Comparison of ENCODE assay signal across 39 cellular contexts in genomic region chrX:24317567-24317966, GRCh38. TPM values are rescaled to one million over a fixed set of nuclear protein-coding genes. Genes with fewer than 3 reads are reported as not detected.
"Had no signal": no experiment of that assay in that cellular context is flagged by ENCODE, and none has a peak within 500 bp of the region (broad histone marks: within the 10 kb centered on the region; RNA-seq: fewer than 3 reads in every experiment).

No MANE protein-coding gene starts in this region.

- H3K4me1 Mint-ChIP-seq: activated CD4-positive, alpha-beta memory T cell treated with anti-CD3 and anti-CD28 coated beads, Interleukin-2, amount 10 ng/mL, durations not matched to agents 7 days and 5 days; activated CD4-positive, alpha-beta T cell treated with anti-CD3 and anti-CD28 coated beads for 36 hours; activated CD4-positive, alpha-beta T cell treated with anti-CD3 and anti-CD28 coated beads, Interleukin-2, amount 10 ng/mL, durations not matched to agents 7 days and 5 days; activated CD8-positive, alpha-beta memory T cell treated with anti-CD3 and anti-CD28 coated beads, Interleukin-2, amount 10 ng/mL, durations not matched to agents 7 days and 5 days; activated naive CD4-positive, alpha-beta T cell treated with anti-CD3 and anti-CD28 coated beads, Interleukin-2, amount 10 ng/mL, durations not matched to agents 7 days and 5 days; activated naive CD4-positive, alpha-beta T cell treated with anti-CD3 and anti-CD28 coated beads, Interleukin-2, amount 50 U/mL, for 24 hours; activated naive CD8-positive, alpha-beta T cell treated with anti-CD3 and anti-CD28 coated beads, Interleukin-2, amount 10 ng/mL, durations not matched to agents 7 days and 5 days; activated naive CD8-positive, alpha-beta T cell treated with anti-CD3 and anti-CD28 coated beads, Interleukin-2, amount 50 U/mL, for 24 hours had no signal

- H3K9me3 Mint-ChIP-seq: activated CD4-positive, alpha-beta memory T cell treated with anti-CD3 and anti-CD28 coated beads, Interleukin-2, amount 10 ng/mL, durations not matched to agents 7 days and 5 days; activated CD4-positive, alpha-beta T cell treated with anti-CD3 and anti-CD28 coated beads, Interleukin-2, amount 10 ng/mL, durations not matched to agents 7 days and 5 days; activated naive CD4-positive, alpha-beta T cell treated with anti-CD3 and anti-CD28 coated beads, Interleukin-2, amount 10 ng/mL, durations not matched to agents 7 days and 5 days; activated naive CD4-positive, alpha-beta T cell treated with anti-CD3 and anti-CD28 coated beads, Interleukin-2, amount 50 U/mL, for 24 hours; activated naive CD8-positive, alpha-beta T cell treated with anti-CD3 and anti-CD28 coated beads, Interleukin-2, amount 10 ng/mL, durations not matched to agents 7 days and 5 days; activated naive CD8-positive, alpha-beta T cell treated with anti-CD3 and anti-CD28 coated beads, Interleukin-2, amount 50 U/mL, for 24 hours; activated T-cell treated with anti-CD3 and anti-CD28 coated beads, Interleukin-2, amount 50 U/mL, for 24 hours; activated T-helper 2 cell treated with anti-CD3 and anti-CD28 coated beads, Interferon-gamma antibody, Interleukin-2, Interleukin-4, amounts not matched to agents 10 μg/mL and 5 μg/mL and 100 μg/mL, durations not matched to agents 14 hours and 24 hours and 36 hours; T-helper 1 cell treated with Interleukin-12 subunit alpha and Interleukin-12 subunit beta and Interleukin-4 antibody, amounts not matched to agents 30 μg/mL and 1 μg/mL, for 36 hours; T-helper 2 cell treated with Interferon-gamma antibody and Interleukin-4, amounts not matched to agents 5 μg/mL and 100 μg/mL, for 36 hours; WTC11 had no signal

- H3K36me3 Mint-ChIP-seq: activated CD8-positive, alpha-beta memory T cell treated with anti-CD3 and anti-CD28 coated beads, Interleukin-2, amount 10 ng/mL, durations not matched to agents 7 days and 5 days; activated naive CD4-positive, alpha-beta T cell treated with anti-CD3 and anti-CD28 coated beads, Interleukin-2, amount 10 ng/mL, durations not matched to agents 7 days and 5 days; activated naive CD4-positive, alpha-beta T cell treated with anti-CD3 and anti-CD28 coated beads, Interleukin-2, amount 50 U/mL, for 24 hours; activated naive CD8-positive, alpha-beta T cell; activated naive CD8-positive, alpha-beta T cell treated with anti-CD3 and anti-CD28 coated beads, Interleukin-2, amount 10 ng/mL, durations not matched to agents 7 days and 5 days; WTC11 had no signal

- ATAC-seq: activated CD4-positive, alpha-beta T cell treated with anti-CD3 and anti-CD28 coated beads for 36 hours; activated CD4-positive, CD25-positive, alpha-beta regulatory T cell treated with anti-CD3 and anti-CD28 coated beads, Interleukin-2, amount 50 U/mL, for 24 hours; activated CD8-positive, alpha-beta memory T cell treated with anti-CD3 and anti-CD28 coated beads, Interleukin-2, amount 10 ng/mL, durations not matched to agents 7 days and 5 days; activated CD8-positive, alpha-beta T cell treated with anti-CD3 and anti-CD28 coated beads, Interleukin-2, amount 10 ng/mL, durations not matched to agents 7 days and 5 days; activated naive CD8-positive, alpha-beta T cell treated with anti-CD3 and anti-CD28 coated beads, Interleukin-2, amount 50 U/mL, for 24 hours; body of pancreas; WTC11 had no signal

- H3K27ac Mint-ChIP-seq: activated CD4-positive, alpha-beta memory T cell treated with anti-CD3 and anti-CD28 coated beads, Interleukin-2, amount 10 ng/mL, durations not matched to agents 7 days and 5 days; activated CD4-positive, alpha-beta T cell treated with anti-CD3 and anti-CD28 coated beads for 36 hours; activated CD4-positive, alpha-beta T cell treated with anti-CD3 and anti-CD28 coated beads, Interleukin-2, amount 10 ng/mL, durations not matched to agents 7 days and 5 days; activated CD8-positive, alpha-beta memory T cell treated with anti-CD3 and anti-CD28 coated beads, Interleukin-2, amount 10 ng/mL, durations not matched to agents 7 days and 5 days; activated CD8-positive, alpha-beta T cell treated with anti-CD3 and anti-CD28 coated beads, Interleukin-2, amount 10 ng/mL, durations not matched to agents 7 days and 5 days; activated naive CD4-positive, alpha-beta T cell treated with anti-CD3 and anti-CD28 coated beads, Interleukin-2, amount 10 ng/mL, durations not matched to agents 7 days and 5 days; activated naive CD4-positive, alpha-beta T cell treated with anti-CD3 and anti-CD28 coated beads, Interleukin-2, amount 50 U/mL, for 24 hours; activated naive CD8-positive, alpha-beta T cell; activated naive CD8-positive, alpha-beta T cell treated with anti-CD3 and anti-CD28 coated beads, Interleukin-2, amount 10 ng/mL, durations not matched to agents 7 days and 5 days; activated naive CD8-positive, alpha-beta T cell treated with anti-CD3 and anti-CD28 coated beads, Interleukin-2, amount 50 U/mL, for 24 hours; activated T-cell treated with anti-CD3 and anti-CD28 coated beads, Interleukin-2, amount 50 U/mL, for 24 hours; activated T-helper 2 cell treated with anti-CD3 and anti-CD28 coated beads, Interferon-gamma antibody, Interleukin-2, Interleukin-4, amounts not matched to agents 10 μg/mL and 5 μg/mL and 100 μg/mL, durations not matched to agents 14 hours and 24 hours and 36 hours; T-helper 1 cell treated with Interleukin-12 subunit alpha and Interleukin-12 subunit beta and Interleukin-4 antibody, amounts not matched to agents 30 μg/mL and 1 μg/mL, for 36 hours; T-helper 2 cell treated with Interferon-gamma antibody and Interleukin-4, amounts not matched to agents 5 μg/mL and 100 μg/mL, for 36 hours; WTC11 had no signal

- DNase-seq: activated CD4-positive, alpha-beta memory T cell treated with anti-CD3 and anti-CD28 coated beads, Interleukin-2, amount 10 ng/mL, durations not matched to agents 7 days and 5 days; activated CD4-positive, alpha-beta T cell treated with anti-CD3 and anti-CD28 coated beads for 1 hour; activated CD4-positive, alpha-beta T cell treated with anti-CD3 and anti-CD28 coated beads for 36 hours; activated CD4-positive, alpha-beta T cell treated with anti-CD3 and anti-CD28 coated beads for 48 hours; activated CD4-positive, alpha-beta T cell treated with anti-CD3 and anti-CD28 coated beads, Interleukin-2, amount 10 ng/mL, durations not matched to agents 7 days and 5 days; activated CD4-positive, alpha-beta T cell treated with anti-CD3 and anti-CD28 coated beads, Interleukin-2, amount 50 U/mL, for 48 hours; activated CD4-positive, CD25-positive, alpha-beta regulatory T cell; activated CD8-positive, alpha-beta memory T cell treated with anti-CD3 and anti-CD28 coated beads for 24 hours; activated CD8-positive, alpha-beta memory T cell treated with anti-CD3 and anti-CD28 coated beads, Interleukin-2, amount 10 ng/mL, durations not matched to agents 7 days and 5 days; activated CD8-positive, alpha-beta memory T cell treated with anti-CD3 and anti-CD28 coated beads, Interleukin-2, amount 50 U/mL, for 48 hours; activated CD8-positive, alpha-beta T cell treated with anti-CD3 and anti-CD28 coated beads, Interleukin-2, amount 10 ng/mL, durations not matched to agents 7 days and 5 days; activated effector memory CD4-positive, alpha-beta T cell treated with Interleukin-2 at 50 U/mL for 16 hours; activated gamma-delta T cell; activated naive CD4-positive, alpha-beta T cell treated with anti-CD3 and anti-CD28 coated beads, Interleukin-2, amount 10 ng/mL, durations not matched to agents 7 days and 5 days; activated naive CD4-positive, alpha-beta T cell treated with Interleukin-2 at 50 U/mL for 16 hours; activated naive CD8-positive, alpha-beta T cell treated with anti-CD3 and anti-CD28 coated beads, Interleukin-2, amount 10 ng/mL, durations not matched to agents 7 days and 5 days; activated naive CD8-positive, alpha-beta T cell treated with anti-CD3 and anti-CD28 coated beads, Interleukin-2, amount 50 U/mL, for 24 hours; activated T-cell treated with anti-CD3 and anti-CD28 coated beads, Interleukin-2, amount 50 U/mL, for 24 hours; activated T-cell treated with anti-CD3 and anti-CD28 coated beads, Interleukin-2, amount 50 U/mL, for 48 hours; amygdala; anterior cingulate cortex; body of pancreas; brain microvascular endothelial cell; central memory CD4-positive, alpha-beta T cell; T-helper 1 cell; T-helper 2 cell; T-helper 9 cell; WERI-Rb-1 had no signal

- H3K4me3 Mint-ChIP-seq: activated CD4-positive, alpha-beta memory T cell treated with anti-CD3 and anti-CD28 coated beads, Interleukin-2, amount 10 ng/mL, durations not matched to agents 7 days and 5 days; activated CD4-positive, alpha-beta T cell treated with anti-CD3 and anti-CD28 coated beads for 36 hours; activated CD4-positive, alpha-beta T cell treated with anti-CD3 and anti-CD28 coated beads, Interleukin-2, amount 10 ng/mL, durations not matched to agents 7 days and 5 days; activated CD8-positive, alpha-beta memory T cell treated with anti-CD3 and anti-CD28 coated beads, Interleukin-2, amount 10 ng/mL, durations not matched to agents 7 days and 5 days; activated CD8-positive, alpha-beta T cell treated with anti-CD3 and anti-CD28 coated beads, Interleukin-2, amount 10 ng/mL, durations not matched to agents 7 days and 5 days; activated naive CD4-positive, alpha-beta T cell treated with anti-CD3 and anti-CD28 coated beads, Interleukin-2, amount 10 ng/mL, durations not matched to agents 7 days and 5 days; activated naive CD4-positive, alpha-beta T cell treated with anti-CD3 and anti-CD28 coated beads, Interleukin-2, amount 50 U/mL, for 24 hours; activated naive CD8-positive, alpha-beta T cell; activated naive CD8-positive, alpha-beta T cell treated with anti-CD3 and anti-CD28 coated beads, Interleukin-2, amount 10 ng/mL, durations not matched to agents 7 days and 5 days; activated naive CD8-positive, alpha-beta T cell treated with anti-CD3 and anti-CD28 coated beads, Interleukin-2, amount 50 U/mL, for 24 hours; activated T-cell treated with anti-CD3 and anti-CD28 coated beads, Interleukin-2, amount 50 U/mL, for 24 hours; T-helper 1 cell treated with Interleukin-12 subunit alpha and Interleukin-12 subunit beta and Interleukin-4 antibody, amounts not matched to agents 30 μg/mL and 1 μg/mL, for 36 hours; T-helper 2 cell treated with Interferon-gamma antibody and Interleukin-4, amounts not matched to agents 5 μg/mL and 100 μg/mL, for 36 hours; WTC11 had no signal

- H3K27me3 Mint-ChIP-seq: activated CD4-positive, alpha-beta T cell treated with anti-CD3 and anti-CD28 coated beads, Interleukin-2, amount 10 ng/mL, durations not matched to agents 7 days and 5 days; activated CD8-positive, alpha-beta memory T cell treated with anti-CD3 and anti-CD28 coated beads, Interleukin-2, amount 10 ng/mL, durations not matched to agents 7 days and 5 days; activated naive CD4-positive, alpha-beta T cell treated with anti-CD3 and anti-CD28 coated beads, Interleukin-2, amount 50 U/mL, for 24 hours; activated naive CD8-positive, alpha-beta T cell; activated naive CD8-positive, alpha-beta T cell treated with anti-CD3 and anti-CD28 coated beads, Interleukin-2, amount 10 ng/mL, durations not matched to agents 7 days and 5 days had no signal

RNA-seq across cellular contexts. Expression of gene SUPT20HL2, which starts 3.7 kb away (rescaled TPM):
- total RNA-seq: activated CD4-positive, alpha-beta memory T cell treated with anti-CD3 and anti-CD28 coated beads, Interleukin-2, amount 10 ng/mL, durations not matched to agents 7 days and 5 days; activated CD4-positive, alpha-beta T cell treated with anti-CD3 and anti-CD28 coated beads for 36 hours; activated CD4-positive, alpha-beta T cell treated with anti-CD3 and anti-CD28 coated beads, Interleukin-2, amount 10 ng/mL, durations not matched to agents 7 days and 5 days; activated CD8-positive, alpha-beta memory T cell treated with anti-CD3 and anti-CD28 coated beads, Interleukin-2, amount 10 ng/mL, durations not matched to agents 7 days and 5 days; activated CD8-positive, alpha-beta T cell treated with anti-CD3 and anti-CD28 coated beads, Interleukin-2, amount 10 ng/mL, durations not matched to agents 7 days and 5 days; activated naive CD8-positive, alpha-beta T cell treated with anti-CD3 and anti-CD28 coated beads, Interleukin-2, amount 10 ng/mL, durations not matched to agents 7 days and 5 days; activated T-helper 2 cell treated with anti-CD3 and anti-CD28 coated beads, Interferon-gamma antibody, Interleukin-2, Interleukin-4, amounts not matched to agents 10 μg/mL and 5 μg/mL and 100 μg/mL, durations not matched to agents 14 hours and 24 hours and 36 hours; body of pancreas; breast epithelium; cardiac septum; cerebellum; WTC11 had no signal

RNA-seq across cellular contexts. Expression of gene SUPT20HL1, which starts 42.9 kb away (rescaled TPM):
- total RNA-seq: activated CD4-positive, alpha-beta memory T cell treated with anti-CD3 and anti-CD28 coated beads, Interleukin-2, amount 10 ng/mL, durations not matched to agents 7 days and 5 days; activated CD4-positive, alpha-beta T cell treated with anti-CD3 and anti-CD28 coated beads, Interleukin-2, amount 10 ng/mL, durations not matched to agents 7 days and 5 days; activated CD8-positive, alpha-beta memory T cell treated with anti-CD3 and anti-CD28 coated beads, Interleukin-2, amount 10 ng/mL, durations not matched to agents 7 days and 5 days; activated CD8-positive, alpha-beta T cell treated with anti-CD3 and anti-CD28 coated beads, Interleukin-2, amount 10 ng/mL, durations not matched to agents 7 days and 5 days; activated naive CD8-positive, alpha-beta T cell treated with anti-CD3 and anti-CD28 coated beads, Interleukin-2, amount 10 ng/mL, durations not matched to agents 7 days and 5 days; activated T-helper 2 cell treated with anti-CD3 and anti-CD28 coated beads, Interferon-gamma antibody, Interleukin-2, Interleukin-4, amounts not matched to agents 10 μg/mL and 5 μg/mL and 100 μg/mL, durations not matched to agents 14 hours and 24 hours and 36 hours; breast epithelium; cardiac septum; cerebellum; WTC11 had no signal
- polyA plus RNA-seq: adipose tissue had no signal
